23 cellular contexts compared by ENCODE assay signal in genomic region chr7:98170944-98171343, GRCh38. TPM values are rescaled to one million over a fixed set of nuclear protein-coding genes. Genes with fewer than 3 reads are reported as not detected.
DNase-seq lines count a peak whose midpoint lies in the region; ATAC-seq, FAIRE-seq and TF ChIP-seq lines count a peak whose summit lies in the region.
"Had no signal": no experiment of that assay in that cellular context is flagged by ENCODE, and none has a peak within 500 bp of the region (broad histone marks: within the 10 kb centered on the region; RNA-seq: fewer than 3 reads in every experiment).

No MANE protein-coding gene starts in this region.

- WGBS in pancreas, 2 donors: 70 to 71% methylated on average over 8 of the region's 8 CpGs
- WGBS in stomach, 5 donors: 78 to 90% (median 81%) methylated on average over 8 of the region's 8 CpGs

- intact Hi-C loops in pancreas (cut with DNase I) (no loop called here), stomach (cut with DNase I; ENCODE audit: low total_unique reads) (no loop called here)

- DNase-seq in GM23338 (ENCODE audit: low spot score) (no peak), medulla oblongata (ENCODE audit: extremely low spot score) (peak; percentile 34), pancreas (no peak), stomach (no peak)
- DNase-seq in activated CD4-positive, CD25-positive, alpha-beta regulatory T cell (lab: John Stamatoyannopoulos, UW): no peak
- DNase-seq in activated effector memory CD4-positive, alpha-beta T cell treated with anti-CD3 and anti-CD28 coated beads, Interleukin-2, amount 50 U/mL, for 16 hours: no peak
- DNase-seq: Calu3, GOT3, HCEC 1CT, Karpas-422, NCI-H1092, NCI-H1417 treated with DMSO at 0.1 percent for 48 hours, NCI-H1694 treated with DMSO at 0.1 percent for 48 hours, NCI-H2081, NCI-H2227 treated with DMSO at 0.1 percent for 48 hours, NCI-H510A, NCI-H69, SHP77 had no signal

- H3K4me3 ChIP-seq in GM23338 (no peak overlapping the region), pancreas (no peak overlapping the region), stomach (no peak overlapping the region)

- peaks cover 12% of the 10 kb centered on the region for H3K36me3 Mint-ChIP-seq in GM23338 (ENCODE audit: low read depth)

- H3K79me2 ChIP-seq in GM23338 (replicated peaks; ENCODE audit: insufficient read depth): peaks cover 12% of the 10 kb centered on the region; the same call in 1 of the 2 replicates

- H3K9me3 Mint-ChIP-seq in GM23338: no peaks in the 10 kb centered on the region

- no peaks in the 10 kb centered on the region for H3K9me2 ChIP-seq in GM23338 (ENCODE audit: insufficient read depth)

- H3K27me3 ChIP-seq in GM23338 (ENCODE audit: insufficient read depth): no peaks in the 10 kb centered on the region
- no peaks in the 10 kb centered on the region for H3K27me3 ChIP-seq in pancreas
- no peaks in the 10 kb centered on the region for H3K27me3 ChIP-seq in stomach

- H3K4me3 Mint-ChIP-seq in GM23338: no peak overlapping the region

- H3K27ac Mint-ChIP-seq in GM23338: peak overlapping the region; percentile 62; the same call in 1 of the 2 replicates

- 0 out of 2 replicates have a peak, but pooled peaks cover 2% of the 10 kb centered on the region for H3F3A ChIP-seq in GM23338 (replicated peaks; ENCODE audit: low read depth)

- peaks cover 12% of the 10 kb centered on the region; the same call in 1 of the 2 replicates for H4K20me1 ChIP-seq in GM23338 (replicated peaks; ENCODE audit: insufficient read depth)

- H3K4me1 ChIP-seq in GM23338 (ENCODE audit: insufficient read depth) (0 out of 2 replicates have a peak, but pooled peaks cover 5% of the 10 kb centered on the region), pancreas (peaks cover 30 to 55% (median 34%) of the 10 kb centered on the region in 3 donors), stomach (peaks cover 18 to 61% (median 38%) of the 10 kb centered on the region in 4 donors)

- H3K4me1 Mint-ChIP-seq in GM23338: peaks cover 17% of the 10 kb centered on the region; the same call in 2 of the 3 replicates

- FAIRE-seq in pancreas (lab: Jason Lieb, UNC): no peak

- H3K9me3 ChIP-seq in pancreas (no peaks in the 10 kb centered on the region), stomach (no peaks in the 10 kb centered on the region)

- TF ChIP-seq POLR2A in stomach (IDR thresholded peaks at IDR 0.05): no peak

- TF ChIP-seq EP300 in stomach (IDR thresholded peaks at IDR 0.05): no peak

- H3K27ac ChIP-seq in GM23338 (ENCODE audit: low read depth) (no peak overlapping the region), pancreas (peak overlapping the region in 3 of 4 donors; percentile 35 to 83 (median 75)), stomach (peak overlapping the region; percentile 36 to 77 (median 42))
- H3K27ac ChIP-seq: RWPE1 had no signal

- no peak overlapping the region for H3K4me2 ChIP-seq in GM23338

- TF ChIP-seq CTCF in GM23338 (conservative IDR thresholded peaks at IDR 0.05; ENCODE audit: low read depth in 2 of 2): no peak
- no peak for TF ChIP-seq CTCF in pancreas (IDR thresholded peaks at IDR 0.05)
- TF ChIP-seq CTCF in stomach (IDR thresholded peaks at IDR 0.05): no peak

- no peak overlapping the region for H2AFZ ChIP-seq in GM23338

- no peak for ATAC-seq in GM23338
- no peak for ATAC-seq in pancreas
- ATAC-seq in GM18511 (IDR thresholded peaks at IDR 0.05; ENCODE audit: unreplicated experiment): no peak

- peaks cover 4% of the 10 kb centered on the region for H3K27me3 Mint-ChIP-seq in GM23338 (ENCODE audit: insufficient read depth, low read depth, poor library complexity)

- H3K36me3 ChIP-seq in GM23338 (ENCODE audit: insufficient read depth) (no peaks in the 10 kb centered on the region), pancreas (no peaks in the 10 kb centered on the region), stomach (peaks cover 8 to 39% (median 33%) of the 10 kb centered on the region in 4 donors)

TF ChIP-seq in GM23338, 12 proteins besides CTCF, POLR2A, EP300 and RAD21:
- TF ChIP-seq CREB1 (CRISPR knock-in tag; IDR thresholded peaks at IDR 0.05; ENCODE audit: low read depth) (no peak), EZH2phosphoT487 (IDR thresholded peaks at IDR 0.05; ENCODE audit: unreplicated experiment) (no peak), JUNB (IDR thresholded peaks at IDR 0.05; ENCODE audit: unreplicated experiment) (no peak), ZNF331 (CRISPR knock-in tag; IDR thresholded peaks at IDR 0.05; ENCODE audit: low read depth) (no peak), POLR2AphosphoS5 (IDR thresholded peaks at IDR 0.05; ENCODE audit: low read depth) (no peak), REST (IDR thresholded peaks at IDR 0.05; ENCODE audit: unreplicated experiment) (no peak), STAT1 (IDR thresholded peaks at IDR 0.05; ENCODE audit: unreplicated experiment) (no peak)

RNA-seq across cellular contexts. Expression of gene BHLHA15, which starts 40.3 kb away (rescaled TPM):
- total RNA-seq in GM23338 (2014; rRNA removed; shearing (Covaris generic)): 8.3 and 10.9 TPM in 2 replicates
- 0.99 and 1.4 TPM in 2 replicates for polyA plus RNA-seq in GM23338 (2016; fragmentation: Nextera tagmentation; extraction: Ambion mirVana)
- 100 to 1,000 TPM in 4 of 6 donors, 10 to 100 TPM in 2; 70.9 to 405 (median 172) TPM for total RNA-seq in pancreas
- 10 to 100 TPM; 32.5 to 98.0 TPM for polyA plus RNA-seq in pancreas
- total RNA-seq in stomach: 100 to 1,000 TPM in 1 of 5 donors, 10 to 100 TPM in 1, 1 to 10 TPM in 1, not detected in 2; 6.4 to 108 (median 20.1) TPM
- 10 to 100 TPM in 1 of 3 donors, 1 to 10 TPM in 2; 1.3 to 14.5 (median 8.1) TPM for polyA plus RNA-seq in stomach
- total RNA-seq: A172, SK-MEL-5 had no signal
- polyA plus RNA-seq: BJ had no signal
